In the genomic region with DNA sequence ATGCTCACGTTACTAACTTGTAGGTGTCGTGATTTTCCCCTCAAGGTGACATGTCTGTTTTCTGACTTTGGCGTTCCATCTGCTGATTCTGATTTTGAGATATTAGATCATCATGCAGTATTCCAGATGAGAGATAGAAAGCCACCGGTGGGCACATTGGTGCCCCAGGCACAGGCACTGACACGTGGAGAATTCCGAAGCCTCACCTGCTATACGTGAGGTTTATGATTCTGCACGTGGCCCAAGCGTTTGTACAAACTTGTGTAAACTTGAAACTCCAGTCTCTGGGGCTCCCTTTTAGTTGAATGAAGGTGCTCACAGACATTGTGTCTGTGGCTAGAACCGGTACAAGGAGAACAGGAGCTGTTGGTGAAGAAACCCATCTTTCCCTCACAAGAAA, we compare ENCODE assay signal across 2 cellular contexts.
A peak's percentile ranks its signal among the peaks of the same experiment; 100 is the strongest.
TF ChIP-seq lines count a peak whose summit lies in the region.

No MANE protein-coding gene starts in this region.

TF ChIP-seq in HepG2, 621 proteins besides CTCF, POLR2A, EP300 and RAD21:
- TF ChIP-seq TARDBP (CRISPR knock-in tag; IDR thresholded peaks at IDR 0.05): no peak
- TF ChIP-seq, protein P1, sequence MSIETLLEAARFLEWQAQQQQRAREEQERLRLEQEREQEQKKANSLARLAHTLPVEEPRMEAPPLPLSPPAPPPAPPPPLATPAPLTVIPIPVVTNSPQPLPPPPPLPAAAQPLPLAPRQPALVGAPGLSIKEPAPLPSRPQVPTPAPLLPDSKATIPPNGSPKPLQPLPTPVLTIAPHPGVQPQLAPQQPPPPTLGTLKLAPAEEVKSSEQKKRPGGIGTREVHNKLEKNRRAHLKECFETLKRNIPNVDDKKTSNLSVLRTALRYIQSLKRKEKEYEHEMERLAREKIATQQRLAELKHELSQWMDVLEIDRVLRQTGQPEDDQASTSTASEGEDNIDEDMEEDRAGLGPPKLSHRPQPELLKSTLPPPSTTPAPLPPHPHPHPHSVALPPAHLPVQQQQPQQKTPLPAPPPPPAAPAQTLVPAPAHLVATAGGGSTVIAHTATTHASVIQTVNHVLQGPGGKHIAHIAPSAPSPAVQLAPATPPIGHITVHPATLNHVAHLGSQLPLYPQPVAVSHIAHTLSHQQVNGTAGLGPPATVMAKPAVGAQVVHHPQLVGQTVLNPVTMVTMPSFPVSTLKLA (IDR thresholded peaks at IDR 0.05): peak; percentile 85

TF ChIP-seq in IMR-90, 13 proteins besides CTCF, POLR2A, EP300 and RAD21:
- TF ChIP-seq MAZ (IDR thresholded peaks at IDR 0.05; ENCODE audit: borderline replicate concordance, low read depth, low read length) (no peak), FOS (IDR thresholded peaks at IDR 0.05; ENCODE audit: low read depth, low read length) (no peak), MXI1 (IDR thresholded peaks at IDR 0.05; ENCODE audit: borderline replicate concordance, low read depth, low read length) (no peak), CEBPB (IDR thresholded peaks at IDR 0.05; ENCODE audit: low read depth, low read length) (no peak), MAFK (IDR thresholded peaks at IDR 0.05; ENCODE audit: low read depth, low read length) (no peak), RFX5 (IDR thresholded peaks at IDR 0.05; ENCODE audit: low read depth, low read length) (no peak), BHLHE40 (IDR thresholded peaks at IDR 0.05; ENCODE audit: low read depth, low read length) (no peak), CHD1 (IDR thresholded peaks at IDR 0.05; ENCODE audit: low read depth, low read length) (no peak), RCOR1 (IDR thresholded peaks at IDR 0.05; ENCODE audit: insufficient replicate concordance, low read length) (no peak), NFE2L2 (IDR thresholded peaks at IDR 0.05; ENCODE audit: low read depth, low read length) (no peak)
- TF ChIP-seq, protein P2, sequence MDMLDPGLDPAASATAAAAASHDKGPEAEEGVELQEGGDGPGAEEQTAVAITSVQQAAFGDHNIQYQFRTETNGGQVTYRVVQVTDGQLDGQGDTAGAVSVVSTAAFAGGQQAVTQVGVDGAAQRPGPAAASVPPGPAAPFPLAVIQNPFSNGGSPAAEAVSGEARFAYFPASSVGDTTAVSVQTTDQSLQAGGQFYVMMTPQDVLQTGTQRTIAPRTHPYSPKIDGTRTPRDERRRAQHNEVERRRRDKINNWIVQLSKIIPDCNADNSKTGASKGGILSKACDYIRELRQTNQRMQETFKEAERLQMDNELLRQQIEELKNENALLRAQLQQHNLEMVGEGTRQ (IDR thresholded peaks at IDR 0.05; ENCODE audit: low read depth, low read length): no peak
- TF ChIP-seq, protein P3, sequence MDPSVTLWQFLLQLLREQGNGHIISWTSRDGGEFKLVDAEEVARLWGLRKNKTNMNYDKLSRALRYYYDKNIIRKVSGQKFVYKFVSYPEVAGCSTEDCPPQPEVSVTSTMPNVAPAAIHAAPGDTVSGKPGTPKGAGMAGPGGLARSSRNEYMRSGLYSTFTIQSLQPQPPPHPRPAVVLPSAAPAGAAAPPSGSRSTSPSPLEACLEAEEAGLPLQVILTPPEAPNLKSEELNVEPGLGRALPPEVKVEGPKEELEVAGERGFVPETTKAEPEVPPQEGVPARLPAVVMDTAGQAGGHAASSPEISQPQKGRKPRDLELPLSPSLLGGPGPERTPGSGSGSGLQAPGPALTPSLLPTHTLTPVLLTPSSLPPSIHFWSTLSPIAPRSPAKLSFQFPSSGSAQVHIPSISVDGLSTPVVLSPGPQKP (IDR thresholded peaks at IDR 0.05; ENCODE audit: borderline replicate concordance, low read depth, low read length): no peak
TF ChIP-seq in IMR-90: peak in this region for 0.
